ENCODE assay signal across 1 cellular context in genomic region chr16:82735176-82735575, GRCh38.
TF ChIP-seq lines count a peak whose summit lies in the region.

No MANE protein-coding gene starts in this region.

TF ChIP-seq in HepG2, 621 proteins besides CTCF, POLR2A, EP300 and RAD21 (continued from another document):
- no peak for TF ChIP-seq ZNF770 (CRISPR knock-in tag; IDR thresholded peaks at IDR 0.05)
- TF ChIP-seq ZFP90 (CRISPR knock-in tag; IDR thresholded peaks at IDR 0.05; ENCODE audit: borderline replicate concordance) = no peak
- no peak for TF ChIP-seq ZNF225 (CRISPR knock-in tag; IDR thresholded peaks at IDR 0.05)
- no peak for TF ChIP-seq ZBTB20 (CRISPR knock-in tag; IDR thresholded peaks at IDR 0.05; ENCODE audit: borderline replicate concordance, low read depth)
- TF ChIP-seq HDAC1 (CRISPR knock-in tag; IDR thresholded peaks at IDR 0.05) = no peak
